Comparison of ENCODE assay signal across 23 cellular contexts in the genomic region with DNA sequence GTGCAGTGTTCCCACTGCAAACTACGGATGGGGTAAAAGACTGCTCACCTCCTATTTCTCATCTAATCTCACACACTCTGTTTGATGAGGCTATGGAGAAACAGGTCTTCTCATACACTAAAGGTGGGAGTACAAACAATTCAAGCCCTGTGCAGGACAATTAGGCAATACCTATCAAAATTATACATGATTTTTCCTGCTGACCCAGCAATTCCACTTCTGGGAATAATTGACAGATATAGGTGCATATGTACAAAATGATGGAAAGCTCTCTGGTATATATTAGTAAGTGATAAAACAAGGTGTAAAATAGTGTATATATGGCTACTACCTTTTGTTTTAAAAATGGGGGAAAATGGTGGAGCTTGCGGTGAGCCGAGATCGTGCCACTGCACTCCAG. TPM values are rescaled to one million over a fixed set of nuclear protein-coding genes. Genes with fewer than 3 reads are reported as not detected.
"Had no signal": no experiment of that assay in that cellular context is flagged by ENCODE, and none has a peak within 500 bp of the region (broad histone marks: within the 10 kb centered on the region; RNA-seq: fewer than 3 reads in every experiment).

No MANE protein-coding gene starts in this region.

- ATAC-seq: foreskin keratinocyte; gastroesophageal sphincter; left cardiac atrium; left lung; left ventricle myocardium superior; lower lobe of right lung; mucosa of descending colon; naive thymus-derived CD8-positive, alpha-beta T cell had no signal

- H2AFZ ChIP-seq: hepatocyte had no signal

- H3K4me2 ChIP-seq: hepatocyte had no signal

- H3K36me3 ChIP-seq: esophagus muscularis mucosa, gastroesophageal sphincter, heart left ventricle, left lung, lower lobe of right lung had no signal

- H3K27me3 ChIP-seq: dorsolateral prefrontal cortex, esophagus muscularis mucosa, foreskin keratinocyte, gastroesophageal sphincter, heart left ventricle, hepatocyte, left lung had no signal

- FAIRE-seq: endothelial cell of umbilical vein, frontal cortex, islet of Langerhans, keratinocyte had no signal

- H3K4me1 ChIP-seq: esophagus muscularis mucosa, gastroesophageal sphincter, left lung, lower lobe of right lung had no signal

- DNase-seq: dermis blood vessel endothelial cell; dorsolateral prefrontal cortex; effector CD4-positive, alpha-beta T cell; effector memory CD4-positive, alpha-beta T cell; foreskin keratinocyte; heart left ventricle; hypothalamus; left cardiac atrium; left lung; left ventricle myocardium superior; lower lobe of right lung; mesenchymal stem cell; mucosa of descending colon; naive B cell; naive thymus-derived CD8-positive, alpha-beta T cell had no signal

- H3K4me3 ChIP-seq: coronary artery, dorsolateral prefrontal cortex, esophagus muscularis mucosa, gastroesophageal sphincter, heart left ventricle, hepatocyte, left lung, lower lobe of right lung, mucosa of descending colon had no signal

- H3K9me3 ChIP-seq: esophagus muscularis mucosa, gastroesophageal sphincter, heart left ventricle, left lung, lower lobe of right lung, mucosa of descending colon had no signal

- H3K27ac ChIP-seq: coronary artery, dorsolateral prefrontal cortex, esophagus muscularis mucosa, foreskin keratinocyte, gastroesophageal sphincter, heart left ventricle, hepatocyte, left lung, lower lobe of right lung had no signal

RNA-seq across cellular contexts. Expression of gene BDNF, which starts 23.1 kb away (rescaled TPM):
- total RNA-seq: naive thymus-derived CD8-positive, alpha-beta T cell had no signal
